In the genomic region with DNA sequence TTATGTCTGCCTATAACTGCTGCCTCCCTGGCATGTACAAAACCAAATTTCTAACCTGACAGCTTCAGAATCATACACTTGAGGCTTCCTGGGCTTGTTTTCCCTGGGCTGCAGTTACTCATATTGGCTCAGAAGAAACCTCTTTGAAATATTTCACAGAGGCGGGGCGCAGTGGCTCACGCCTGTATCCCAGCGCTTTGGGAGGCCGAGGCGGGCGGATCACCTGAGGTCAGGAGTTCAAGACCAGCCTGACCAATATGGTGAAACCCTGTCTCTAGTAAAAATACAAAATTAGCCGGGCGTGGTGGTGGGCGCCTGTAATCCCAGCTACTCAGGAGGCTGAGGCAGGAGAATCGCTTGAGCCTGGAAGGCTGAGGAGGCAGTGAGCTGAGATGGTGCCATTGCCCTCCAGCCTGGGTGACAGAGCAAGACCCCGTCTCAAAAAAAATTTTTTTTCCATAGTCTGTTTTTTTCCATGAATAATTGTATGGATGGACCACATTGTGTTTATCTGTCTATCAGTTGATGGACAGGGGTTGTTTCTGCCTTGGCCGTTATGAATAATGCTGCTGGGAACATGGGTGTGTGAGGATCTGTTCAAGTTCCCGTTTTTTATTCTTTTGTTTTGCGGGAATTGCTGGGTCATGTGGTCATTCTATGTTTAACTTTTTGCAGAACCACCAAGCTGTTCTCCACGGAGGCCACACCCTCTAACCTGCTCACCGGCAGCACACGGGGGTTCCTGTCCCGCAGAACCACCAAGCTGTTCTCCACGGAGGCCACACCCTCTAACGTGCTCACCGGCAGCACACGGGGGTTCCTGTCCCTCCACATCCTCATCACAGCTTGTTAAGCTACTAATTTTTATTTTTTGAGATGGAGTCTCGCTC, we compare ENCODE assay signal across 24 cellular contexts. TPM values are rescaled to one million over a fixed set of nuclear protein-coding genes. Genes with fewer than 3 reads are reported as not detected.
DNase-seq lines count a peak whose midpoint lies in the region; ATAC-seq and TF ChIP-seq lines count a peak whose summit lies in the region.
"Had no signal": no experiment of that assay in that cellular context is flagged by ENCODE, and none has a peak within 500 bp of the region (broad histone marks: within the 10 kb centered on the region; RNA-seq: fewer than 3 reads in every experiment).

No MANE protein-coding gene starts in this region.

- ATAC-seq in memory B cell (ENCODE audit: low read depth), result peak; percentile 91
- ATAC-seq in stimulated activated naive CD8-positive, alpha-beta T cell treated with anti-CD3 and anti-CD28 coated beads, Interleukin-15, amount 100 ng/mL, for 72 hours, result no peak
- no peak for ATAC-seq in HG03439 (IDR thresholded peaks at IDR 0.05; ENCODE audit: unreplicated experiment)
- ATAC-seq: right cardiac atrium had no signal

- no peaks in the 10 kb centered on the region for H4K20me1 ChIP-seq in BLaER1

- DNase-seq in SKM-1 (lab: John Stamatoyannopoulos, UW; ENCODE audit: unreplicated experiment) (peak; percentile 60), memory B cell (ENCODE audit: low spot score in 2 of 2) (no peak), NCI-H2227 (lab: John Stamatoyannopoulos, UW; ENCODE audit: unreplicated experiment) (no peak), H7 (no peak)
- no peak for DNase-seq in stimulated activated naive CD8-positive, alpha-beta T cell treated with anti-CD3 and anti-CD28 coated beads, Interleukin-15, amount 100 ng/mL, for 72 hours
- DNase-seq: ACHN; activated B cell treated with CpG ODN at 0.5 μM for 24 hours; activated CD4-positive, alpha-beta memory T cell treated with anti-CD3 and anti-CD28 coated beads for 36 hours; activated gamma-delta T cell treated with Interleukin-2 at 50 U/mL for 16 hours; amniotic stem cell; CD4-positive, alpha-beta memory T cell; GF-D8; head of caudate nucleus; HFFc6; NCI-H187 treated with DMSO at 0.1 percent for 48 hours; NCI-H226 had no signal

- H3K4me2 ChIP-seq in BLaER1, result peak overlapping the region; percentile 42

- H3K4me3 ChIP-seq in BLaER1 (no peak overlapping the region), HEK293 (ENCODE audit: low read depth, low read length) (no peak overlapping the region), H7 (ENCODE audit: insufficient read depth, low read depth, low read length) (no peak overlapping the region)
- H3K4me3 ChIP-seq: vagina had no signal

- CTCF ChIA-PET in HEK293 (lab: Yijun Ruan, JAX), result interaction anchor here (1.2 to 2.1 kb wide), 2 partner anchors 9 to 32 kb away, joined by 3 to 9 read pairs; no protein-coding TSS in a partner anchor

- H3K27ac ChIP-seq in BLaER1, result no peak overlapping the region
- no peak overlapping the region for H3K27ac ChIP-seq in HEK293 (ENCODE audit: extremely low read depth, low read depth, low read length)
- H3K27ac ChIP-seq: vagina had no signal

- no peak overlapping the region for H3K4me3 Mint-ChIP-seq in memory B cell
- no peak overlapping the region for H3K4me3 Mint-ChIP-seq in stimulated activated naive CD8-positive, alpha-beta T cell treated with anti-CD3 and anti-CD28 coated beads, Interleukin-15, amount 100 ng/mL, for 72 hours
- H3K4me3 Mint-ChIP-seq: activated B cell treated with CpG ODN at 0.5 μM for 24 hours; activated CD4-positive, alpha-beta memory T cell treated with anti-CD3 and anti-CD28 coated beads for 36 hours; CD4-positive, alpha-beta memory T cell; HFFc6 had no signal

- peaks cover 8% of the 10 kb centered on the region for H3K27me3 Mint-ChIP-seq in memory B cell
- peaks cover 20% of the 10 kb centered on the region for H3K27me3 Mint-ChIP-seq in stimulated activated naive CD8-positive, alpha-beta T cell treated with anti-CD3 and anti-CD28 coated beads, Interleukin-15, amount 100 ng/mL, for 72 hours

- peaks cover 2% of the 10 kb centered on the region for H3K4me1 Mint-ChIP-seq in memory B cell
- peaks cover 6% of the 10 kb centered on the region for H3K4me1 Mint-ChIP-seq in stimulated activated naive CD8-positive, alpha-beta T cell treated with anti-CD3 and anti-CD28 coated beads, Interleukin-15, amount 100 ng/mL, for 72 hours

- H3K9me3 ChIP-seq in BLaER1 (no peaks in the 10 kb centered on the region), HEK293 (ENCODE audit: control insufficient read depth, insufficient read depth, low read depth, low read length) (no peaks in the 10 kb centered on the region)
- H3K9me3 ChIP-seq: vagina had no signal

- H3K36me3 Mint-ChIP-seq in memory B cell, result peaks cover 2% of the 10 kb centered on the region
- H3K36me3 Mint-ChIP-seq: activated CD4-positive, alpha-beta memory T cell treated with anti-CD3 and anti-CD28 coated beads for 36 hours had no signal

- H3K27me3 ChIP-seq in BLaER1, result no peaks in the 10 kb centered on the region
- no peaks in the 10 kb centered on the region for H3K27me3 ChIP-seq in H7 (ENCODE audit: control insufficient read depth, insufficient read depth, low read length)
- H3K27me3 ChIP-seq: vagina had no signal

- H3K27ac Mint-ChIP-seq in memory B cell, result no peak overlapping the region
- no peak overlapping the region for H3K27ac Mint-ChIP-seq in stimulated activated naive CD8-positive, alpha-beta T cell treated with anti-CD3 and anti-CD28 coated beads, Interleukin-15, amount 100 ng/mL, for 72 hours
- H3K27ac Mint-ChIP-seq: activated B cell treated with CpG ODN at 0.5 μM for 24 hours; activated CD4-positive, alpha-beta memory T cell treated with anti-CD3 and anti-CD28 coated beads for 36 hours; CD4-positive, alpha-beta memory T cell; HFFc6 had no signal

- no peak overlapping the region for H3K9ac ChIP-seq in BLaER1

- H3K36me3 ChIP-seq in BLaER1 (no peaks in the 10 kb centered on the region), HEK293 (ENCODE audit: control insufficient read depth in 2 of 2, insufficient read depth in 1 of 2, low read length in 2 of 2) (no peaks in the 10 kb centered on the region), H7 (replicated peaks; ENCODE audit: control insufficient read depth, insufficient read depth, low read length) (no peaks in the 10 kb centered on the region)
- H3K36me3 ChIP-seq: vagina had no signal

- POLR2A ChIA-PET in HEK293 (lab: Yijun Ruan, JAX), result no interaction called here

- H3K4me1 ChIP-seq in BLaER1 (peaks cover 26% of the 10 kb centered on the region), HEK293 (ENCODE audit: control insufficient read depth, insufficient read depth, low read length) (no peaks in the 10 kb centered on the region)
- H3K4me1 ChIP-seq: vagina had no signal

- H3K9me3 Mint-ChIP-seq in memory B cell, result peaks cover 2% of the 10 kb centered on the region
- no peaks in the 10 kb centered on the region for H3K9me3 Mint-ChIP-seq in stimulated activated naive CD8-positive, alpha-beta T cell treated with anti-CD3 and anti-CD28 coated beads, Interleukin-15, amount 100 ng/mL, for 72 hours
- H3K9me3 Mint-ChIP-seq: activated B cell treated with CpG ODN at 0.5 μM for 24 hours, HFFc6 had no signal

- no peak for TF ChIP-seq CTCF in HEK293 (tag by site-specific recombination; IDR thresholded peaks at IDR 0.05)

TF ChIP-seq in HEK293, 187 proteins besides CTCF, POLR2A, EP300 and RAD21:
- TF ChIP-seq ZNF155 (tag by site-specific recombination; IDR thresholded peaks at IDR 0.05), result no peak
- TF ChIP-seq, protein P1, sequence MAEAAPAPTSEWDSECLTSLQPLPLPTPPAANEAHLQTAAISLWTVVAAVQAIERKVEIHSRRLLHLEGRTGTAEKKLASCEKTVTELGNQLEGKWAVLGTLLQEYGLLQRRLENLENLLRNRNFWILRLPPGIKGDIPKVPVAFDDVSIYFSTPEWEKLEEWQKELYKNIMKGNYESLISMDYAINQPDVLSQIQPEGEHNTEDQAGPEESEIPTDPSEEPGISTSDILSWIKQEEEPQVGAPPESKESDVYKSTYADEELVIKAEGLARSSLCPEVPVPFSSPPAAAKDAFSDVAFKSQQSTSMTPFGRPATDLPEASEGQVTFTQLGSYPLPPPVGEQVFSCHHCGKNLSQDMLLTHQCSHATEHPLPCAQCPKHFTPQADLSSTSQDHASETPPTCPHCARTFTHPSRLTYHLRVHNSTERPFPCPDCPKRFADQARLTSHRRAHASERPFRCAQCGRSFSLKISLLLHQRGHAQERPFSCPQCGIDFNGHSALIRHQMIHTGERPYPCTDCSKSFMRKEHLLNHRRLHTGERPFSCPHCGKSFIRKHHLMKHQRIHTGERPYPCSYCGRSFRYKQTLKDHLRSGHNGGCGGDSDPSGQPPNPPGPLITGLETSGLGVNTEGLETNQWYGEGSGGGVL (tag by site-specific recombination; IDR thresholded peaks at IDR 0.05), result no peak
- no peak for TF ChIP-seq ZNF600 (tag by site-specific recombination; IDR thresholded peaks at IDR 0.05)
- TF ChIP-seq KLF1 (tag by site-specific recombination; IDR thresholded peaks at IDR 0.05), result peak; percentile 58; the same call in 1 of the 2 replicates

RNA-seq across cellular contexts. Expression of a gene that starts 6.1 kb away (rescaled TPM):
- 0.15 TPM in 1 of 2 replicates, not detected in the other for total RNA-seq in H7 (2014; rRNA removed; shearing (Covaris generic))
- total RNA-seq: activated B cell treated with CpG ODN at 0.5 μM for 24 hours; activated CD4-positive, alpha-beta memory T cell treated with anti-CD3 and anti-CD28 coated beads for 36 hours; CD4-positive, alpha-beta memory T cell; RPMI7951; T-helper 1 cell treated with Interleukin-12 subunit alpha and Interleukin-12 subunit beta and Interleukin-4 antibody, amounts not matched to agents 30 ng/mL and 1 ng/mL, for 36 hours; temporal lobe; vagina had no signal

RNA-seq across cellular contexts. Expression of a gene that starts 13.7 kb away (rescaled TPM):
- 42.6 and 46.1 TPM in 2 replicates for total RNA-seq in H7 (2014; rRNA removed; shearing (Covaris generic))

RNA-seq across cellular contexts. Expression of a gene that starts 27.5 kb away (rescaled TPM):
- total RNA-seq in H7 (2014; rRNA removed; shearing (Covaris generic)), result 26.6 and 33.1 TPM in 2 replicates

RNA-seq across cellular contexts. Expression of a gene that starts 28.2 kb away (rescaled TPM):
- total RNA-seq in H7 (2014; rRNA removed; shearing (Covaris generic)), result 11.3 and 21.0 TPM in 2 replicates

RNA-seq across cellular contexts. Expression of a gene that starts 33.5 kb away (rescaled TPM):
- total RNA-seq in H7 (2014; rRNA removed; shearing (Covaris generic)), result 22.6 and 29.8 TPM in 2 replicates
